Comparison of ENCODE assay signal across 17 cellular contexts in genomic region chr3:189773056-189773455, GRCh38.
DNase-seq lines count a peak whose midpoint lies in the region; ATAC-seq, FAIRE-seq and TF ChIP-seq lines count a peak whose summit lies in the region.
"Had no signal": no experiment of that assay in that cellular context is flagged by ENCODE, and none has a peak within 500 bp of the region (broad histone marks: within the 10 kb centered on the region; RNA-seq: fewer than 3 reads in every experiment).

No MANE protein-coding gene starts in this region.

- peaks cover 17% of the 10 kb centered on the region for H3K4me1 Mint-ChIP-seq in Caco-2 (ENCODE audit: low read depth, unreplicated experiment)
- no peaks in the 10 kb centered on the region for H3K4me1 Mint-ChIP-seq in activated T-cell treated with anti-CD3 and anti-CD28 coated beads, Interleukin-2, amount 50 U/mL, for 24 hours (ENCODE audit: low read depth)
- H3K4me1 Mint-ChIP-seq: activated CD4-positive, alpha-beta T cell treated with anti-CD3 and anti-CD28 coated beads, Interleukin-2, amount 10 ng/mL, durations not matched to agents 7 days and 5 days; activated T-helper 17 cell treated with anti-CD3 and anti-CD28 coated beads, Interleukin-2, amount 50 U/mL, for 72 hours; naive B cell had no signal

- H3K9me1 ChIP-seq in endothelial cell of umbilical vein (replicated peaks; ENCODE audit: control insufficient read depth, extremely low read depth, insufficient read depth, low read length) = no peaks in the 10 kb centered on the region

- H3K4me3 ChIP-seq in Caco-2 (ENCODE audit: low read depth, low read length) (no peak overlapping the region), MG63 (peak overlapping the region; percentile 1; the same call in 1 of the 2 replicates), endothelial cell of umbilical vein (replicated peaks in 1 of 3; ENCODE audit: insufficient read depth in 1 of 3, low read depth in 1 of 3, low read length in 3 of 3) (no peak overlapping the region)

- no peak for ATAC-seq in GM19455 (IDR thresholded peaks at IDR 0.05; ENCODE audit: unreplicated experiment)
- ATAC-seq: activated T-helper 17 cell treated with anti-CD3 and anti-CD28 coated beads, Interleukin-2, amount 50 U/mL, for 72 hours had no signal

- no peak overlapping the region for H3K4me2 ChIP-seq in endothelial cell of umbilical vein (ENCODE audit: insufficient read depth, low read length)

- POLR2A ChIA-PET in Caco-2 (lab: Charles Lee) = no interaction called here
- POLR2A ChIA-PET in endothelial cell of umbilical vein (lab: Charles Lee) = no interaction called here

- H3K4me1 ChIP-seq in Caco-2 (peaks cover 22% of the 10 kb centered on the region), endothelial cell of umbilical vein (ENCODE audit: control insufficient read depth, extremely low read depth, insufficient read depth, low read length) (peaks cover 4% of the 10 kb centered on the region)

- DNase-seq in Caco-2 = peak in 1 of 2 experiments; percentile 45
- DNase-seq in MG63 = no peak
- DNase-seq in endothelial cell of umbilical vein (ENCODE audit: low read depth, low spot score) = peak; percentile 34
- peak; percentile 31 for DNase-seq in non-pigmented ciliary epithelial cell (ENCODE audit: low read depth)
- DNase-seq in erythroblast (lab: John Stamatoyannopoulos, UW) = no peak
- DNase-seq in activated T-cell treated with anti-CD3 and anti-CD28 coated beads, Interleukin-2, amount 50 U/mL, for 24 hours = no peak
- no peak for DNase-seq in NCI-H2196 treated with DMSO at 0.1 percent for 48 hours (lab: John Stamatoyannopoulos, UW; ENCODE audit: unreplicated experiment)
- DNase-seq: activated CD4-positive, alpha-beta T cell treated with anti-CD3 and anti-CD28 coated beads, Interleukin-2, amount 10 ng/mL, durations not matched to agents 7 days and 5 days; GOT3; left cardiac atrium; naive B cell; NCI-H1092 treated with DMSO at 0.1 percent for 48 hours; NCI-H2227 treated with DMSO at 0.1 percent for 48 hours had no signal

- CTCF ChIA-PET in Caco-2 (lab: Charles Lee) (interaction anchor here (1.0 kb wide), 1 partner anchor 66 kb away, joined by 3 read pairs; no protein-coding TSS in a partner anchor), endothelial cell of umbilical vein (lab: Charles Lee) (interaction anchor here (0.7 to 1.0 kb wide), 3 partner anchors 9 to 176 kb away, joined by 3 to 4 read pairs (median 4); no protein-coding TSS in a partner anchor)

- no peak for TF ChIP-seq POLR2A in endothelial cell of umbilical vein (IDR thresholded peaks at IDR 0.05; ENCODE audit: low read depth, low read length)
- TF ChIP-seq POLR2A in erythroblast (IDR thresholded peaks at IDR 0.05; ENCODE audit: low read length) = no peak

- H4K20me1 ChIP-seq in endothelial cell of umbilical vein (replicated peaks; ENCODE audit: control insufficient read depth, extremely low read depth, insufficient read depth, low read length) = no peaks in the 10 kb centered on the region

- no peaks in the 10 kb centered on the region for H3K9me3 Mint-ChIP-seq in Caco-2 (ENCODE audit: unreplicated experiment)
- H3K9me3 Mint-ChIP-seq in activated T-cell treated with anti-CD3 and anti-CD28 coated beads, Interleukin-2, amount 50 U/mL, for 24 hours = no peaks in the 10 kb centered on the region
- H3K9me3 Mint-ChIP-seq: activated CD4-positive, alpha-beta T cell treated with anti-CD3 and anti-CD28 coated beads, Interleukin-2, amount 10 ng/mL, durations not matched to agents 7 days and 5 days; activated T-helper 17 cell treated with anti-CD3 and anti-CD28 coated beads, Interleukin-2, amount 50 U/mL, for 72 hours had no signal

- no peaks in the 10 kb centered on the region for H3K27me3 Mint-ChIP-seq in Caco-2 (ENCODE audit: insufficient read depth, unreplicated experiment)
- peaks cover 5% of the 10 kb centered on the region for H3K27me3 Mint-ChIP-seq in activated T-cell treated with anti-CD3 and anti-CD28 coated beads, Interleukin-2, amount 50 U/mL, for 24 hours
- H3K27me3 Mint-ChIP-seq: activated CD4-positive, alpha-beta T cell treated with anti-CD3 and anti-CD28 coated beads, Interleukin-2, amount 10 ng/mL, durations not matched to agents 7 days and 5 days; naive B cell had no signal

- H3K27ac Mint-ChIP-seq in Caco-2 (ENCODE audit: unreplicated experiment) = peak overlapping the region; percentile 87
- H3K27ac Mint-ChIP-seq in activated T-cell treated with anti-CD3 and anti-CD28 coated beads, Interleukin-2, amount 50 U/mL, for 24 hours = no peak overlapping the region
- H3K27ac Mint-ChIP-seq: activated CD4-positive, alpha-beta T cell treated with anti-CD3 and anti-CD28 coated beads, Interleukin-2, amount 10 ng/mL, durations not matched to agents 7 days and 5 days; activated T-helper 17 cell treated with anti-CD3 and anti-CD28 coated beads, Interleukin-2, amount 50 U/mL, for 72 hours; naive B cell; T-helper 1 cell treated with Interleukin-12 subunit alpha and Interleukin-12 subunit beta and Interleukin-4 antibody, amounts not matched to agents 30 μg/mL and 1 μg/mL, for 36 hours had no signal

- no peak overlapping the region for H3K27ac ChIP-seq in endothelial cell of umbilical vein (ENCODE audit: insufficient read depth, low read depth, low read length)

- no peaks in the 10 kb centered on the region for H3K36me3 Mint-ChIP-seq in Caco-2 (ENCODE audit: insufficient read depth, unreplicated experiment)
- no peaks in the 10 kb centered on the region for H3K36me3 Mint-ChIP-seq in activated T-cell treated with anti-CD3 and anti-CD28 coated beads, Interleukin-2, amount 50 U/mL, for 24 hours (ENCODE audit: low read depth)
- H3K36me3 Mint-ChIP-seq: naive B cell had no signal

- no peaks in the 10 kb centered on the region for H3K79me2 ChIP-seq in endothelial cell of umbilical vein (ENCODE audit: control insufficient read depth, insufficient read depth, low read length)

- H2AFZ ChIP-seq in endothelial cell of umbilical vein (ENCODE audit: low read depth, low read length) = peak overlapping the region; percentile 17

- H3K9ac ChIP-seq in endothelial cell of umbilical vein (replicated peaks; ENCODE audit: extremely low read depth, insufficient read depth, low read length) = no peak overlapping the region

- intact Hi-C loops in Caco-2 (cut with micrococcal nuclease; ENCODE audit: unreplicated experiment) (loop anchor here (1.0 to 2.0 kb wide), 2 partner anchors 17 to 34 kb away; no protein-coding TSS in a partner anchor), endothelial cell of umbilical vein (cut with micrococcal nuclease) (no loop called here)

- H3K4me3 Mint-ChIP-seq in Caco-2 (ENCODE audit: unreplicated experiment) = peak overlapping the region; percentile 72
- H3K4me3 Mint-ChIP-seq in activated T-cell treated with anti-CD3 and anti-CD28 coated beads, Interleukin-2, amount 50 U/mL, for 24 hours = no peak overlapping the region
- H3K4me3 Mint-ChIP-seq: activated CD4-positive, alpha-beta T cell treated with anti-CD3 and anti-CD28 coated beads, Interleukin-2, amount 10 ng/mL, durations not matched to agents 7 days and 5 days; activated T-helper 17 cell treated with anti-CD3 and anti-CD28 coated beads, Interleukin-2, amount 50 U/mL, for 72 hours; naive B cell; T-helper 1 cell treated with Interleukin-12 subunit alpha and Interleukin-12 subunit beta and Interleukin-4 antibody, amounts not matched to agents 30 μg/mL and 1 μg/mL, for 36 hours had no signal

- H3K27me3 ChIP-seq in Caco-2 (replicated peaks; ENCODE audit: control insufficient read depth, insufficient read depth, low read length) (no peaks in the 10 kb centered on the region), MG63 (no peaks in the 10 kb centered on the region), endothelial cell of umbilical vein (ENCODE audit: control insufficient read depth in 2 of 2, insufficient read depth in 2 of 2, low read length in 2 of 2) (no peaks in the 10 kb centered on the region)

- dilution Hi-C loops in endothelial cell of umbilical vein (cut with MboI; ENCODE audit: extremely low pct_ligation_motif_present, low sequenced_read_pairs) = no loop called here

- FAIRE-seq in endothelial cell of umbilical vein (lab: Jason Lieb, UNC) = no peak
- FAIRE-seq: G401.6 had no signal

- no peaks in the 10 kb centered on the region for H3K36me3 ChIP-seq in Caco-2 (ENCODE audit: control insufficient read depth, insufficient read depth, low read length)
- no peaks in the 10 kb centered on the region for H3K36me3 ChIP-seq in MG63
- H3K36me3 ChIP-seq in endothelial cell of umbilical vein (ENCODE audit: control insufficient read depth in 2 of 2, extremely low read depth in 1 of 2, insufficient read depth in 2 of 2, low read length in 2 of 2) = no peaks in the 10 kb centered on the region

- H3K9me3 ChIP-seq in Caco-2 (no peaks in the 10 kb centered on the region), MG63 (no peaks in the 10 kb centered on the region), endothelial cell of umbilical vein (replicated peaks; ENCODE audit: control insufficient read depth, insufficient read depth, low read length) (no peaks in the 10 kb centered on the region)

- TF ChIP-seq CTCF in Caco-2 (IDR thresholded peaks at IDR 0.05; ENCODE audit: insufficient read depth in 1 of 2, low read depth in 1 of 2, low read length in 1 of 2, severe bottlenecking in 1 of 2, unreplicated experiment in 1 of 2) = no peak
- TF ChIP-seq CTCF in endothelial cell of umbilical vein (IDR thresholded peaks at IDR 0.05; ENCODE audit: extremely low read depth in 1 of 2, insufficient read depth in 1 of 2, low read depth in 1 of 2, low read length in 2 of 2) = no peak

- no TSS peak for BruUV-seq in Caco-2 (replicated peaks; lab: Mats Ljungman, UMichigan)
- no TSS peak for BruUV-seq in endothelial cell of umbilical vein (replicated peaks; lab: Mats Ljungman, UMichigan)

TF ChIP-seq in endothelial cell of umbilical vein, 7 proteins besides CTCF, POLR2A, EP300 and RAD21:
- TF ChIP-seq MAX (IDR thresholded peaks at IDR 0.05; ENCODE audit: insufficient read depth, insufficient read length) = no peak
- TF ChIP-seq JUN (IDR thresholded peaks at IDR 0.05; ENCODE audit: borderline replicate concordance, insufficient read depth, insufficient read length, low read depth) = no peak
- TF ChIP-seq GATA2 (IDR thresholded peaks at IDR 0.05; ENCODE audit: insufficient read depth, insufficient read length, low read depth, low read length) = no peak
- TF ChIP-seq FOS (IDR thresholded peaks at IDR 0.05; ENCODE audit: borderline replicate concordance, insufficient read depth, low read length) = no peak
- no peak for TF ChIP-seq POLR2AphosphoS5 (IDR thresholded peaks at IDR 0.05; ENCODE audit: insufficient read depth, low read depth, low read length)
- no peak for TF ChIP-seq EZH2 (IDR thresholded peaks at IDR 0.05; ENCODE audit: borderline replicate concordance, low read depth, low read length, severe bottlenecking)
- TF ChIP-seq MYC (IDR thresholded peaks at IDR 0.05; ENCODE audit: low read depth, low read length) = no peak
TF ChIP-seq in endothelial cell of umbilical vein: peak in this region for 0.

Comparison
In these comparisons a context has a peak if more than half of its experiments do, and no peak if none do; other contexts are left out.
1. DNase-seq: peak in endothelial cell of umbilical vein (single experiment) and non-pigmented ciliary epithelial cell (single experiment); none in MG63 (single experiment), erythroblast (0 of 2), activated T-cell treated with anti-CD3 and anti-CD28 coated beads, Interleukin-2, amount 50 U/mL, for 24 hours (single experiment) and NCI-H2196 treated with DMSO at 0.1 percent for 48 hours (single experiment).